In genomic region chr4:77170926-77171325, GRCh38 we compare ENCODE assay signal across 18 cellular contexts.
"Had no signal": no experiment of that assay in that cellular context is flagged by ENCODE, and none has a peak within 500 bp of the region (broad histone marks: within the 10 kb centered on the region; RNA-seq: fewer than 3 reads in every experiment).

No MANE protein-coding gene starts in this region.

- H3K27me3 Mint-ChIP-seq: activated B cell treated with CpG ODN at 0.5 μM for 24 hours; activated naive CD8-positive, alpha-beta T cell; dendritic cell treated with granulocyte-macrophage colony-stimulating factor and Interleukin-4, amounts not matched to agents 40 ng/mL and 50 ng/mL, for 4 days had no signal

- H3K4me3 Mint-ChIP-seq: activated B cell treated with CpG ODN at 0.5 μM for 24 hours; activated CD4-positive, alpha-beta T cell treated with anti-CD3 and anti-CD28 coated beads, Interleukin-2, amount 10 ng/mL, durations not matched to agents 24 days and 14 days; activated CD8-positive, alpha-beta T cell treated with anti-CD3 and anti-CD28 coated beads, Interleukin-2, amount 10 ng/mL, durations not matched to agents 7 days and 5 days; activated naive CD8-positive, alpha-beta T cell; activated T-cell treated with anti-CD3 and anti-CD28 coated beads, Interleukin-2, amount 50 U/mL, for 72 hours; dendritic cell treated with granulocyte-macrophage colony-stimulating factor and Interleukin-4, amounts not matched to agents 40 ng/mL and 50 ng/mL, for 4 days had no signal

- H3K36me3 Mint-ChIP-seq: activated naive CD8-positive, alpha-beta T cell had no signal

- H3K27ac Mint-ChIP-seq: activated CD4-positive, alpha-beta T cell treated with anti-CD3 and anti-CD28 coated beads, Interleukin-2, amount 10 ng/mL, durations not matched to agents 24 days and 14 days; activated CD8-positive, alpha-beta T cell treated with anti-CD3 and anti-CD28 coated beads, Interleukin-2, amount 10 ng/mL, durations not matched to agents 7 days and 5 days; activated naive CD8-positive, alpha-beta T cell; activated T-cell treated with anti-CD3 and anti-CD28 coated beads, Interleukin-2, amount 50 U/mL, for 72 hours; dendritic cell treated with granulocyte-macrophage colony-stimulating factor and Interleukin-4, amounts not matched to agents 40 ng/mL and 50 ng/mL, for 4 days had no signal

- H3K4me1 Mint-ChIP-seq: activated CD4-positive, alpha-beta T cell treated with anti-CD3 and anti-CD28 coated beads, Interleukin-2, amount 10 ng/mL, durations not matched to agents 24 days and 14 days had no signal

- H3K4me3 ChIP-seq: gastrocnemius medialis, left lung, transverse colon had no signal

- H3K27me3 ChIP-seq: gastrocnemius medialis, left lung, transverse colon had no signal

- H3K9me3 Mint-ChIP-seq: activated B cell treated with CpG ODN at 0.5 μM for 24 hours; activated CD4-positive, alpha-beta T cell treated with anti-CD3 and anti-CD28 coated beads, Interleukin-2, amount 10 ng/mL, durations not matched to agents 24 days and 14 days; activated T-cell treated with anti-CD3 and anti-CD28 coated beads, Interleukin-2, amount 50 U/mL, for 72 hours; dendritic cell treated with granulocyte-macrophage colony-stimulating factor and Interleukin-4, amounts not matched to agents 40 ng/mL and 50 ng/mL, for 4 days had no signal

- ATAC-seq: activated CD8-positive, alpha-beta T cell treated with anti-CD3 and anti-CD28 coated beads, Interleukin-2, amount 10 ng/mL, durations not matched to agents 7 days and 5 days; activated T-cell treated with anti-CD3 and anti-CD28 coated beads, Interleukin-2, amount 50 U/mL, for 72 hours; gastrocnemius medialis; left lung; stimulated activated naive CD8-positive, alpha-beta T cell treated with anti-CD3 and anti-CD28 coated beads, Interleukin-15, Interleukin-2, amounts not matched to agents 100 U/mL and 50 U/mL, for 24 hours had no signal

- DNase-seq: activated B cell treated with CpG ODN at 0.5 μM for 24 hours; activated CD4-positive, alpha-beta T cell treated with anti-CD3 and anti-CD28 coated beads, Interleukin-2, amount 10 ng/mL, durations not matched to agents 24 days and 14 days; activated CD8-positive, alpha-beta memory T cell treated with anti-CD3 and anti-CD28 coated beads, Interleukin-2, amount 50 U/mL, for 4 hours; activated CD8-positive, alpha-beta T cell treated with anti-CD3 and anti-CD28 coated beads, Interleukin-2, amount 10 ng/mL, durations not matched to agents 7 days and 5 days; activated gamma-delta T cell treated with Interleukin-2 at 50 U/mL for 16 hours; activated T-cell treated with anti-CD3 and anti-CD28 coated beads, Interleukin-2, amount 50 U/mL, for 72 hours; cerebellar nuclear complex; effector memory CD4-positive, alpha-beta T cell; gastrocnemius medialis; islet precursor cell; left lung; stimulated activated CD4-positive, alpha-beta T cell treated with anti-CD3 and anti-CD28 coated beads, Interleukin-15, amount 100 ng/mL, for 24 hours; stimulated activated CD4-positive, alpha-beta T cell treated with anti-CD3 and anti-CD28 coated beads, Interleukin-4, amount 100 ng/mL, for 1 hour; stimulated activated naive CD8-positive, alpha-beta T cell treated with anti-CD3 and anti-CD28 coated beads, Interleukin-15, Interleukin-2, amounts not matched to agents 100 U/mL and 50 U/mL, for 24 hours; T-helper 2 cell; transverse colon had no signal

- H3K36me3 ChIP-seq: gastrocnemius medialis had no signal
